Comparison of ENCODE assay signal across 8 cellular contexts in the genomic region with DNA sequence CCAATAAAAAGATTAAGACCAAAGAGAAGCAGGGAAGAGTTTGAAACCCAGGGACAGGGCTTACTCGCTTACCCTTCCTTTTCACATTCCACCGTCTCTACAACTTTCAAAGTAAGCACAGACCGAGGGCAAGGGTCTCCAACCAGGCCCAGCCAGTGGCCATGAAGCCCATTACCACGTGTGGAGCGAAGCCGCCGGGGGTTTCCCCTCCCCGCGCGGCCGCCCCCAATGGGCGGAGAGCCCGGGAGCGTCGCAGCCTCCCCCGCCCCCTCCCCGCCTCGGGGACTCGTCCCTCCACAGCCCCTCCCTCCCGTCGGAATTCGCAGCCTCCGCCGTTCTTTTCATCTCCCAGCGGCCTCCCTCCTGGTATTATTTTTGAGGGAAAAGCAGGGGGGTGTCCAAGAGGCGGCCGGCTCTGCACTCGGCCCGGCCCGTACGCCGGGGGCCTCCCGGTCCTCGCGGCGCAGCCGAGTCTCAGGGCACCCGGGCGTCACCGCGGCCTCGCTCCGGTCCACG. TPM values are rescaled to one million over a fixed set of nuclear protein-coding genes. Genes with fewer than 3 reads are reported as not detected.
DNase-seq lines count a peak whose midpoint lies in the region; ATAC-seq and TF ChIP-seq lines count a peak whose summit lies in the region.

No MANE protein-coding gene starts in this region.

- H3K36me3 ChIP-seq in ACC112 (ENCODE audit: insufficient read depth, low read length): peaks cover 19% of the 10 kb centered on the region

- H3K4me1 ChIP-seq in ACC112 (ENCODE audit: control insufficient read depth, insufficient read depth, low read length, unreplicated experiment): peaks cover 32% of the 10 kb centered on the region

- H3K36me3 Mint-ChIP-seq in endothelial cell (ENCODE audit: low read depth, unreplicated experiment) (no peaks in the 10 kb centered on the region), mesothelial cell of epicardium (peaks cover 22% of the 10 kb centered on the region)

- TF ChIP-seq CTCF in endothelial cell (IDR thresholded peaks at IDR 0.05; ENCODE audit: unreplicated experiment) (no peak), mesothelial cell of epicardium (IDR thresholded peaks at IDR 0.05; ENCODE audit: unreplicated experiment) (no peak)

- H3K27ac Mint-ChIP-seq in endothelial cell (ENCODE audit: unreplicated experiment) (peak overlapping the region; percentile 90), mesothelial cell of epicardium (peak overlapping the region; percentile 97)

- H3K27me3 Mint-ChIP-seq in endothelial cell (ENCODE audit: unreplicated experiment): peaks cover 6% of the 10 kb centered on the region
- no peaks in the 10 kb centered on the region for H3K27me3 Mint-ChIP-seq in mesothelial cell of epicardium (ENCODE audit: low read depth)

- H2AFZ ChIP-seq in ACC112 (ENCODE audit: low read length, unreplicated experiment): no peak overlapping the region

- H3K9me3 Mint-ChIP-seq in endothelial cell (ENCODE audit: unreplicated experiment) (no peaks in the 10 kb centered on the region), mesothelial cell of epicardium (peaks cover 12% of the 10 kb centered on the region)

- H3K27me3 ChIP-seq in ACC112 (ENCODE audit: insufficient read depth, low read length): no peaks in the 10 kb centered on the region

- H3K4me1 Mint-ChIP-seq in endothelial cell (ENCODE audit: unreplicated experiment) (peaks cover 26% of the 10 kb centered on the region), mesothelial cell of epicardium (peaks cover 28% of the 10 kb centered on the region)

- peak overlapping the region; percentile 94 for H3K27ac ChIP-seq in ACC112 (ENCODE audit: low read depth, low read length)

- peaks cover 55% of the 10 kb centered on the region for H3K79me2 ChIP-seq in ACC112 (ENCODE audit: control insufficient read depth, insufficient read depth, low read length, unreplicated experiment)

- H3K4me3 ChIP-seq in ACC112 (ENCODE audit: low read depth, low read length): peak overlapping the region; percentile 96

- ATAC-seq in GM18868 (IDR thresholded peaks at IDR 0.05; ENCODE audit: unreplicated experiment) (peak; percentile 40), HG03175 (IDR thresholded peaks at IDR 0.05; ENCODE audit: unreplicated experiment) (peak; percentile 26)

- peak; percentile 67 for DNase-seq in NCI-H774 (lab: John Stamatoyannopoulos, UW)
- peak; percentile 81 for DNase-seq in activated CD8-positive, alpha-beta memory T cell treated with anti-CD3 and anti-CD28 coated beads, Interleukin-2, amount 50 U/mL, for 4 hours
- peak; percentile 81 for DNase-seq in endothelial cell (ENCODE audit: low spot score)
- DNase-seq in mesothelial cell of epicardium (ENCODE audit: low spot score in 2 of 2, unreplicated experiment in 2 of 2): peak; percentile 76 to 83
- DNase-seq in stimulated activated CD8-positive, alpha-beta memory T cell treated with anti-CD3 and anti-CD28 coated beads, Interleukin-15, amount 100 ng/mL, for 48 hours (ENCODE audit: low read depth in 2 of 2): peak; percentile 69 to 74

- H3K4me3 Mint-ChIP-seq in endothelial cell (ENCODE audit: unreplicated experiment) (peak overlapping the region; percentile 93), mesothelial cell of epicardium (peak overlapping the region; percentile 97)

RNA-seq across cellular contexts. Expression of gene NAP1L1, which starts 0.7 kb away (rescaled TPM):
- total RNA-seq in endothelial cell (ENCODE audit: unreplicated experiment) (603 TPM), mesothelial cell of epicardium (867 to 887 TPM (median 880 TPM) in 3 replicates)

RNA-seq across cellular contexts. Expression of gene PHLDA1, which starts 52.2 kb away (rescaled TPM):
- total RNA-seq in endothelial cell (ENCODE audit: unreplicated experiment) (50.3 TPM), mesothelial cell of epicardium (23.4 to 24.4 TPM (median 23.6 TPM) in 3 replicates)

Comparison
In these comparisons a context has a peak if more than half of its experiments do, and no peak if none do; other contexts are left out.
1. Peak in every context shown above with its lines: DNase-seq, ATAC-seq, H3K4me3 ChIP-seq and H3K27ac ChIP-seq.